26 cellular contexts compared by ENCODE assay signal in genomic region chr20:45209924-45210323, GRCh38. TPM values are rescaled to one million over a fixed set of nuclear protein-coding genes. Genes with fewer than 3 reads are reported as not detected.
"Had no signal": no experiment of that assay in that cellular context is flagged by ENCODE, and none has a peak within 500 bp of the region (broad histone marks: within the 10 kb centered on the region; RNA-seq: fewer than 3 reads in every experiment).

No MANE protein-coding gene starts in this region.

- FAIRE-seq: small intestine had no signal

- H3K9me3 Mint-ChIP-seq: natural killer cell had no signal

- H3K27ac ChIP-seq: coronary artery, heart right ventricle, ovary had no signal

- H3K4me1 Mint-ChIP-seq: natural killer cell, neural crest cell had no signal

- H3K9me3 ChIP-seq: heart right ventricle, ovary had no signal

- H3K4me3 Mint-ChIP-seq: natural killer cell, neural crest cell had no signal

- H3K4me3 ChIP-seq: coronary artery, heart right ventricle, ovary had no signal

- H3K27ac Mint-ChIP-seq: natural killer cell had no signal

- ATAC-seq: heart right ventricle, left lobe of liver, natural killer cell, right cardiac atrium had no signal

- DNase-seq: effector CD8-positive, alpha-beta T cell; foreskin melanocyte; heart right ventricle; hypothalamus; islet precursor cell; mammary epithelial cell; natural killer cell; ovary; right cardiac atrium; small intestine; stimulated activated CD4-positive, alpha-beta T cell treated with anti-CD3 and anti-CD28 coated beads, Interleukin-12 subunit alpha, Interleukin-12 subunit beta, amount 100 ng/mL, for 4 hours; stimulated activated CD4-positive, alpha-beta T cell treated with anti-CD3 and anti-CD28 coated beads, Interleukin-2, amount 100 ng/mL, for 48 hours; stimulated activated naive CD4-positive, alpha-beta T cell treated with Interleukin-2 at 50 U/mL for 16 hours; trophoblast cell had no signal

- H3K4me1 ChIP-seq: heart right ventricle had no signal

- H3K36me3 Mint-ChIP-seq: natural killer cell had no signal

- H3K27me3 ChIP-seq: ovary had no signal

- H3K36me3 ChIP-seq: heart right ventricle, ovary had no signal

RNA-seq across cellular contexts. Expression of gene SEMG1, which starts 3.1 kb away (rescaled TPM):
- total RNA-seq: chondrocyte, dermis microvascular lymphatic vessel endothelial cell, glomerular endothelial cell, heart right ventricle, left lobe of liver, mammary epithelial cell, myocyte, natural killer cell, neural crest cell, ovary, posterior vena cava, right cardiac atrium, urinary bladder had no signal
- polyA plus RNA-seq: esophagus, heart right ventricle, mammary epithelial cell, ovary, right cardiac atrium, urinary bladder had no signal

RNA-seq across cellular contexts. Expression of gene SEMG2, which starts 11.2 kb away (rescaled TPM):
- total RNA-seq: chondrocyte, dermis microvascular lymphatic vessel endothelial cell, glomerular endothelial cell, heart right ventricle, left lobe of liver, lower leg skin, mammary epithelial cell, mucosa of gallbladder, myocyte, natural killer cell, neural crest cell, ovary, posterior vena cava, right cardiac atrium, urinary bladder had no signal
- polyA plus RNA-seq: esophagus, heart right ventricle, mammary epithelial cell, ovary, right cardiac atrium, small intestine, urinary bladder had no signal

RNA-seq across cellular contexts. Expression of gene PI3, which starts 35.2 kb away (rescaled TPM):
- total RNA-seq: chondrocyte, dermis microvascular lymphatic vessel endothelial cell, glomerular endothelial cell, left lobe of liver, mucosa of gallbladder, myocyte, neural crest cell, posterior vena cava, right cardiac atrium, urinary bladder had no signal
- polyA plus RNA-seq: right cardiac atrium, urinary bladder had no signal

RNA-seq across cellular contexts. Expression of gene SLPI, which starts 44.4 kb away (rescaled TPM):
- total RNA-seq: glomerular endothelial cell, myocyte, neural crest cell had no signal
